In genomic region chr14:103867020-103867419, GRCh38 we compare ENCODE assay signal across 22 cellular contexts. TPM values are rescaled to one million over a fixed set of nuclear protein-coding genes. Genes with fewer than 3 reads are reported as not detected.
DNase-seq lines count a peak whose midpoint lies in the region; ATAC-seq, FAIRE-seq and TF ChIP-seq lines count a peak whose summit lies in the region.
"Had no signal": no experiment of that assay in that cellular context is flagged by ENCODE, and none has a peak within 500 bp of the region (broad histone marks: within the 10 kb centered on the region; RNA-seq: fewer than 3 reads in every experiment).

No MANE protein-coding gene starts in this region.

- H3K27ac ChIP-seq in body of pancreas (peak overlapping the region; percentile 78 to 84 (median 80)), right atrium auricular region (peak overlapping the region; percentile 71 to 85), prostate gland (peak overlapping the region; percentile 49 to 52), brain microvascular endothelial cell (no peak overlapping the region)
- H3K27ac ChIP-seq: BLaER1 treated with 17β-estradiol and CSF1 and Interleukin-3, amounts not matched to agents 10 nM and 100 nM had no signal

- H3K4me1 ChIP-seq in body of pancreas: peaks cover 37% of the 10 kb centered on the region
- peaks cover 0 to 35% of the 10 kb centered on the region in 2 donors for H3K4me1 ChIP-seq in right atrium auricular region
- peaks cover 1% of the 10 kb centered on the region for H3K4me1 ChIP-seq in prostate gland (replicated peaks)

- intact Hi-C loops in body of pancreas (cut with DNase I) (no loop called here), prostate gland (cut with DNase I) (no loop called here)

- 64 to 67% methylated on average over 7 to 10 of the region's 10 CpGs for WGBS in body of pancreas, 2 donors
- 83% methylated on average over 10 of the region's 10 CpGs for WGBS in prostate gland

- no peaks in the 10 kb centered on the region for H3K36me3 ChIP-seq in body of pancreas (replicated peaks in 1 of 2; ENCODE audit: insufficient read depth in 1 of 2, low read depth in 2 of 2)
- no peaks in the 10 kb centered on the region for H3K36me3 ChIP-seq in right atrium auricular region
- no peaks in the 10 kb centered on the region for H3K36me3 ChIP-seq in prostate gland
- no peaks in the 10 kb centered on the region for H3K36me3 ChIP-seq in brain microvascular endothelial cell (replicated peaks)
- H3K36me3 ChIP-seq: BLaER1 treated with 17β-estradiol and CSF1 and Interleukin-3, amounts not matched to agents 10 nM and 100 nM; upper lobe of right lung had no signal

- H3K4me3 ChIP-seq in body of pancreas: no peak overlapping the region
- no peak overlapping the region for H3K4me3 ChIP-seq in right atrium auricular region
- no peak overlapping the region for H3K4me3 ChIP-seq in prostate gland
- H3K4me3 ChIP-seq in brain microvascular endothelial cell (ENCODE audit: low read depth, low read length): no peak overlapping the region
- H3K4me3 ChIP-seq: BLaER1 treated with 17β-estradiol and CSF1 and Interleukin-3, amounts not matched to agents 10 nM and 100 nM; upper lobe of right lung had no signal

- TF ChIP-seq POLR2A in GM12892 (IDR thresholded peaks at IDR 0.05; ENCODE audit: low read depth, low read length) (no peak), body of pancreas (IDR thresholded peaks at IDR 0.05) (no peak), prostate gland (IDR thresholded peaks at IDR 0.05) (no peak)

- no peak for ATAC-seq in body of pancreas
- ATAC-seq in HG02623 (IDR thresholded peaks at IDR 0.05; ENCODE audit: unreplicated experiment): no peak
- ATAC-seq: activated CD8-positive, alpha-beta T cell treated with anti-CD3 and anti-CD28 coated beads for 36 hours; activated naive CD4-positive, alpha-beta T cell treated with anti-CD3 and anti-CD28 coated beads, Interleukin-2, amount 50 U/mL, for 72 hours had no signal

- no peak for FAIRE-seq in GM12892 (lab: Jason Lieb, UNC)
- FAIRE-seq: GM19239, HTR-8/SVneo, TTC549 had no signal

- no peak for TF ChIP-seq CTCF in body of pancreas (IDR thresholded peaks at IDR 0.05)
- no peak for TF ChIP-seq CTCF in right atrium auricular region (IDR thresholded peaks at IDR 0.05)
- TF ChIP-seq CTCF in prostate gland (IDR thresholded peaks at IDR 0.05): no peak
- TF ChIP-seq CTCF in brain microvascular endothelial cell (IDR thresholded peaks at IDR 0.05; ENCODE audit: low read depth, low read length, missing control alignments): no peak

- in situ Hi-C loops in brain microvascular endothelial cell (cut with HindIII; ENCODE audit: low pct_ligation_motif_present, low sequenced_read_pairs): no loop called here

- DNase-seq in GM12892 (ENCODE audit: insufficient read length) (peak; percentile 11), body of pancreas (no peak), right atrium auricular region (ENCODE audit: low spot score) (no peak), prostate gland (ENCODE audit: low spot score) (no peak), brain microvascular endothelial cell (no peak), foreskin melanocyte (no peak)
- DNase-seq: activated CD4-positive, CD25-positive, alpha-beta regulatory T cell treated with anti-CD3 and anti-CD28 coated beads, Interleukin-2, amount 50 U/mL, for 72 hours; activated CD8-positive, alpha-beta T cell treated with anti-CD3 and anti-CD28 coated beads for 36 hours; GF-D8; glutamatergic neuron; HCEC 1CT; KG1; naive B cell; NCI-H748 treated with DMSO at 0.1 percent for 48 hours; retina had no signal

- H3K27me3 ChIP-seq in body of pancreas (no peaks in the 10 kb centered on the region), right atrium auricular region (no peaks in the 10 kb centered on the region), prostate gland (replicated peaks; ENCODE audit: insufficient read depth) (no peaks in the 10 kb centered on the region), brain microvascular endothelial cell (replicated peaks) (no peaks in the 10 kb centered on the region)
- H3K27me3 ChIP-seq: BLaER1 treated with 17β-estradiol and CSF1 and Interleukin-3, amounts not matched to agents 10 nM and 100 nM; upper lobe of right lung had no signal

- H3K9me3 ChIP-seq in body of pancreas: no peaks in the 10 kb centered on the region
- H3K9me3 ChIP-seq in right atrium auricular region: no peaks in the 10 kb centered on the region
- no peaks in the 10 kb centered on the region for H3K9me3 ChIP-seq in prostate gland
- H3K9me3 ChIP-seq: BLaER1 treated with 17β-estradiol and CSF1 and Interleukin-3, amounts not matched to agents 10 nM and 100 nM; upper lobe of right lung had no signal

RNA-seq across cellular contexts. Expression of gene PPP1R13B, which starts 19.6 kb away (rescaled TPM):
- polyA plus RNA-seq in GM12892 (2012; ENCODE audit: missing spikeins): 3.6 TPM
- total RNA-seq in body of pancreas (10 to 100 TPM; 12.5 to 36.3 TPM), right atrium auricular region (10 to 100 TPM; 45.7 to 47.8 TPM), prostate gland (10 to 100 TPM; 48.2 to 64.6 TPM)
